ENCODE assay signal across 14 cellular contexts in genomic region chr12:128918910-128919309, GRCh38.
"Had no signal": no experiment of that assay in that cellular context is flagged by ENCODE, and none has a peak within 500 bp of the region (broad histone marks: within the 10 kb centered on the region; RNA-seq: fewer than 3 reads in every experiment).

No MANE protein-coding gene starts in this region.

- H3K9me3 ChIP-seq: esophagus muscularis mucosa had no signal

- H3K27ac Mint-ChIP-seq: activated B cell treated with CpG ODN at 0.5 μM for 24 hours; activated CD4-positive, alpha-beta T cell treated with anti-CD3 and anti-CD28 coated beads, Interleukin-2, amount 10 ng/mL, durations not matched to agents 7 days and 5 days; naive thymus-derived CD8-positive, alpha-beta T cell; stimulated activated effector memory CD8-positive, alpha-beta T cell treated with anti-CD3 and anti-CD28 coated beads, Interleukin-12 subunit alpha, Interleukin-12 subunit beta, amount 100 ng/mL, for 72 hours had no signal

- DNase-seq: activated B cell treated with CpG ODN at 0.5 μM for 24 hours; activated CD4-positive, alpha-beta T cell treated with anti-CD3 and anti-CD28 coated beads, Interleukin-2, amount 10 ng/mL, durations not matched to agents 7 days and 5 days; activated effector memory CD4-positive, alpha-beta T cell treated with Interleukin-2 at 50 U/mL for 16 hours; activated naive CD4-positive, alpha-beta T cell treated with anti-CD3 and anti-CD28 coated beads, Interleukin-2, amount 50 U/mL, for 16 hours; amniotic stem cell; hippocampal formation; naive thymus-derived CD8-positive, alpha-beta T cell; nucleus accumbens; posterior cingulate gyrus; retina; trophoblast cell had no signal

- H3K4me1 ChIP-seq: esophagus muscularis mucosa had no signal

- H3K36me3 Mint-ChIP-seq: naive thymus-derived CD8-positive, alpha-beta T cell; stimulated activated effector memory CD8-positive, alpha-beta T cell treated with anti-CD3 and anti-CD28 coated beads, Interleukin-12 subunit alpha, Interleukin-12 subunit beta, amount 100 ng/mL, for 72 hours had no signal

- H3K27ac ChIP-seq: esophagus muscularis mucosa had no signal

- H3K4me3 ChIP-seq: esophagus muscularis mucosa had no signal

- ATAC-seq: left lobe of liver; naive thymus-derived CD8-positive, alpha-beta T cell had no signal

- H3K27me3 Mint-ChIP-seq: activated CD4-positive, alpha-beta T cell treated with anti-CD3 and anti-CD28 coated beads, Interleukin-2, amount 10 ng/mL, durations not matched to agents 7 days and 5 days had no signal

- H3K4me3 Mint-ChIP-seq: activated B cell treated with CpG ODN at 0.5 μM for 24 hours; activated CD4-positive, alpha-beta T cell treated with anti-CD3 and anti-CD28 coated beads, Interleukin-2, amount 10 ng/mL, durations not matched to agents 7 days and 5 days; naive thymus-derived CD8-positive, alpha-beta T cell; stimulated activated effector memory CD8-positive, alpha-beta T cell treated with anti-CD3 and anti-CD28 coated beads, Interleukin-12 subunit alpha, Interleukin-12 subunit beta, amount 100 ng/mL, for 72 hours had no signal

- H3K36me3 ChIP-seq: esophagus muscularis mucosa had no signal

- H3K9me3 Mint-ChIP-seq: activated B cell treated with CpG ODN at 0.5 μM for 24 hours; naive thymus-derived CD8-positive, alpha-beta T cell; stimulated activated effector memory CD8-positive, alpha-beta T cell treated with anti-CD3 and anti-CD28 coated beads, Interleukin-12 subunit alpha, Interleukin-12 subunit beta, amount 100 ng/mL, for 72 hours had no signal
